Comparison of ENCODE assay signal across 12 cellular contexts in genomic region chr4:184616633-184617471, GRCh38. TPM values are rescaled to one million over a fixed set of nuclear protein-coding genes. Genes with fewer than 3 reads are reported as not detected.
DNase-seq lines count a peak whose midpoint lies in the region; ATAC-seq, FAIRE-seq and TF ChIP-seq lines count a peak whose summit lies in the region.
"Had no signal": no experiment of that assay in that cellular context is flagged by ENCODE, and none has a peak within 500 bp of the region (broad histone marks: within the 10 kb centered on the region; RNA-seq: fewer than 3 reads in every experiment).

No MANE protein-coding gene starts in this region.

- H3K4me1 ChIP-seq in heart left ventricle = peaks cover 0 to 9% (median 0%) of the 10 kb centered on the region in 12 donors
- H3K4me1 ChIP-seq: tibial nerve had no signal

- H3K4me3 ChIP-seq in GM06990 (replicated peaks; ENCODE audit: low read depth, low read length) (peak overlapping the region; percentile 25; the same call in 1 of the 2 replicates), MG63 (no peak overlapping the region), heart left ventricle (no peak overlapping the region)
- H3K4me3 ChIP-seq: cardiac muscle cell, tibial nerve had no signal

- H3K36me3 ChIP-seq in GM06990 (ENCODE audit: control insufficient read depth, insufficient read depth, low read length) (no peaks in the 10 kb centered on the region), MG63 (no peaks in the 10 kb centered on the region), heart left ventricle (no peaks in the 10 kb centered on the region)
- H3K36me3 ChIP-seq: cardiac muscle cell, tibial nerve had no signal

- no peak overlapping the region for H3K27ac ChIP-seq in heart left ventricle
- H3K27ac ChIP-seq: cardiac muscle cell, tibial nerve had no signal

- WGBS in heart left ventricle, 4 donors = 84 to 91% (median 90%) methylated on average over 11 of the region's 11 CpGs

- TF ChIP-seq CTCF in GM06990 (IDR thresholded peaks at IDR 0.05; ENCODE audit: insufficient read depth, low read length, poor library complexity, severe bottlenecking) = no peak
- no peak for TF ChIP-seq CTCF in heart left ventricle (IDR thresholded peaks at IDR 0.05)

- H3K27me3 ChIP-seq in GM06990 (replicated peaks; ENCODE audit: control insufficient read depth, insufficient read depth, low read length) (no peaks in the 10 kb centered on the region), MG63 (no peaks in the 10 kb centered on the region), heart left ventricle (no peaks in the 10 kb centered on the region)
- H3K27me3 ChIP-seq: cardiac muscle cell, tibial nerve had no signal

- H3K9me3 ChIP-seq in MG63 = no peaks in the 10 kb centered on the region
- H3K9me3 ChIP-seq in heart left ventricle = peaks cover 0 to 14% (median 6%) of the 10 kb centered on the region in 12 donors

- DNase-seq in GM06990 (ENCODE audit: extremely low read depth, insufficient read length) = peak; percentile 54
- peak; percentile 27 for DNase-seq in GM19239 (ENCODE audit: insufficient read length, low spot score)
- DNase-seq in MG63 = no peak
- no peak for DNase-seq in EL
- no peak for DNase-seq in heart left ventricle
- no peak for DNase-seq in stimulated activated CD4-positive, alpha-beta T cell treated with anti-CD3 and anti-CD28 coated beads, Interleukin-1b, Interleukin-23, amount 100 ng/mL, for 48 hours
- DNase-seq: NCI-H1105 had no signal

- peak; percentile 86 for ATAC-seq in HG02759 (IDR thresholded peaks at IDR 0.05; ENCODE audit: unreplicated experiment)
- ATAC-seq in HG03571 (IDR thresholded peaks at IDR 0.05; ENCODE audit: unreplicated experiment) = peak; percentile 70
- ATAC-seq in heart left ventricle = no peak
- ATAC-seq: natural killer cell treated with Interleukin-12 subunit alpha and Interleukin-12 subunit beta and Interleukin-15 and Interleukin-18, amount 100 ng/mL, for 72 hours had no signal

- intact Hi-C loops in heart left ventricle (cut with DNase I) = no loop called here

- peak; percentile 93 for FAIRE-seq in GM19239 (lab: Jason Lieb, UNC)

- TF ChIP-seq POLR2A in heart left ventricle (IDR thresholded peaks at IDR 0.05) = no peak

RNA-seq across cellular contexts. Expression of gene CASP3, which starts 32.4 kb away (rescaled TPM):
- 30.8 and 36.7 TPM in 2 replicates for total RNA-seq in MG63 (2014; rRNA removed; shearing (Covaris generic); ENCODE audit: low replicate concordance)
- total RNA-seq in heart left ventricle = 10 to 100 TPM in 7 of 9 donors, 1 to 10 TPM in 2; 7.3 to 32.0 (median 15.8) TPM
- polyA plus RNA-seq in heart left ventricle = 10 to 100 TPM in 1 of 2 donors, 1 to 10 TPM in 1; 7.8 to 20.4 TPM

RNA-seq across cellular contexts. Expression of gene PRIMPOL, which starts 32.7 kb away (rescaled TPM):
- total RNA-seq in MG63 (2014; rRNA removed; shearing (Covaris generic); ENCODE audit: low replicate concordance) = 15.8 and 21.3 TPM in 2 replicates
- 10 to 100 TPM in 7 of 9 donors, 1 to 10 TPM in 2; 5.4 to 12.4 (median 10.6) TPM for total RNA-seq in heart left ventricle
- 10 to 100 TPM in 1 of 2 donors, 1 to 10 TPM in 1; 5.2 to 24.8 TPM for polyA plus RNA-seq in heart left ventricle

Comparison
In these comparisons a context has a peak if more than half of its experiments do, and no peak if none do; other contexts are left out.
1. DNase-seq: peak in GM06990 (single experiment) and GM19239 (single experiment); none in MG63 (single experiment), EL (single experiment), heart left ventricle (0 of 5) and stimulated activated CD4-positive, alpha-beta T cell treated with anti-CD3 and anti-CD28 coated beads, Interleukin-1b, Interleukin-23, amount 100 ng/mL, for 48 hours (single experiment).
2. ATAC-seq: peak in HG02759 (single experiment) and HG03571 (single experiment); none in heart left ventricle (0 of 4).